In genomic region chr15:73346735-73347312, GRCh38 we compare ENCODE assay signal across 8 cellular contexts. TPM values are rescaled to one million over a fixed set of nuclear protein-coding genes. Genes with fewer than 3 reads are reported as not detected.
DNase-seq lines count a peak whose midpoint lies in the region; ATAC-seq and TF ChIP-seq lines count a peak whose summit lies in the region.

No MANE protein-coding gene starts in this region.

- H3K27ac ChIP-seq in SK-N-MC, result no peak overlapping the region
- no peak overlapping the region for H3K27ac ChIP-seq in left lung

- intact Hi-C loops in left lung (cut with DNase I), result no loop called here

- no peak overlapping the region for H3K9ac ChIP-seq in SK-N-MC (ENCODE audit: insufficient read length)

- H3K4me3 ChIP-seq in SK-N-MC (no peak overlapping the region), left lung (no peak overlapping the region)

- ATAC-seq in left lung (peak; percentile 95), HG03196 (IDR thresholded peaks at IDR 0.05; ENCODE audit: unreplicated experiment) (no peak), GM19351 (IDR thresholded peaks at IDR 0.05; ENCODE audit: unreplicated experiment) (no peak)

- no peak for TF ChIP-seq CTCF in left lung (IDR thresholded peaks at IDR 0.05)

- H3K4me1 ChIP-seq in left lung, result no peaks in the 10 kb centered on the region

- H3K36me3 ChIP-seq in SK-N-MC (ENCODE audit: insufficient read depth, low read length), result no peaks in the 10 kb centered on the region
- no peaks in the 10 kb centered on the region for H3K36me3 ChIP-seq in left lung

- H3K27me3 ChIP-seq in left lung, result peaks cover 0 to 29% of the 10 kb centered on the region in 2 donors

- H3K9me3 ChIP-seq in SK-N-MC (ENCODE audit: low read depth, low read length), result no peaks in the 10 kb centered on the region
- no peaks in the 10 kb centered on the region for H3K9me3 ChIP-seq in left lung

- DNase-seq in GM19240 (ENCODE audit: insufficient read length, low spot score), result peak; percentile 82
- peak; percentile 8 for DNase-seq in SK-N-MC (ENCODE audit: low read depth, low spot score)
- peak; percentile 54 for DNase-seq in activated naive CD4-positive, alpha-beta T cell treated with anti-CD3 and anti-CD28 coated beads, Interleukin-2, amount 50 U/mL, for 16 hours
- DNase-seq in left lung, result peak; percentile 66 to 84
- DNase-seq in stimulated activated CD8-positive, alpha-beta memory T cell treated with anti-CD3 and anti-CD28 coated beads, Interleukin-4, amount 100 ng/mL, for 48 hours, result peak; percentile 78
- DNase-seq in SKM-1 (lab: John Stamatoyannopoulos, UW; ENCODE audit: unreplicated experiment), result no peak

RNA-seq across cellular contexts. Expression of gene HCN4, which starts 21.9 kb away (rescaled TPM):
- total RNA-seq in left lung, result under 1 TPM; 0.09 to 0.16 TPM
